In genomic region chr14:68147331-68147730, GRCh38 we compare ENCODE assay signal across 14 cellular contexts.
DNase-seq lines count a peak whose midpoint lies in the region; ATAC-seq, FAIRE-seq and TF ChIP-seq lines count a peak whose summit lies in the region.
"Had no signal": no experiment of that assay in that cellular context is flagged by ENCODE, and none has a peak within 500 bp of the region (broad histone marks: within the 10 kb centered on the region; RNA-seq: fewer than 3 reads in every experiment).

No MANE protein-coding gene starts in this region.

- no peak overlapping the region for H3K4me3 Mint-ChIP-seq in naive thymus-derived CD8-positive, alpha-beta T cell
- H3K4me3 Mint-ChIP-seq: B cell; central memory CD8-positive, alpha-beta T cell had no signal

- peaks cover 13 to 19% (median 17%) of the 10 kb centered on the region in 4 donors for H3K4me1 Mint-ChIP-seq in naive thymus-derived CD8-positive, alpha-beta T cell
- H3K4me1 Mint-ChIP-seq: B cell; central memory CD8-positive, alpha-beta T cell had no signal

- no peak for ATAC-seq in naive thymus-derived CD8-positive, alpha-beta T cell

- peaks cover 0 to 34% (median 31%) of the 10 kb centered on the region in 3 donors for H3K36me3 Mint-ChIP-seq in naive thymus-derived CD8-positive, alpha-beta T cell

- no peak overlapping the region for H3K9ac ChIP-seq in rectal smooth muscle tissue (ENCODE audit: low read length)

- DNase-seq in EH (ENCODE audit: low read depth) (peak; percentile 36), RCC 7860 (ENCODE audit: low spot score) (peak; percentile 57), fibroblast of mammary gland (ENCODE audit: low read depth) (peak; percentile 46), nucleus accumbens (lab: John Stamatoyannopoulos, UW) (no peak), NCI-H2029 (lab: John Stamatoyannopoulos, UW) (no peak), NCI-H526 (lab: John Stamatoyannopoulos, UW) (no peak)
- DNase-seq in naive thymus-derived CD8-positive, alpha-beta T cell = no peak
- DNase-seq: activated CD4-positive, alpha-beta T cell treated with anti-CD3 and anti-CD28 coated beads for 48 hours; activated effector memory CD4-positive, alpha-beta T cell treated with anti-CD3 and anti-CD28 coated beads, Interleukin-2, amount 50 U/mL, for 16 hours; Karpas-422 had no signal

- TF ChIP-seq CTCF in fibroblast of mammary gland (conservative IDR thresholded peaks at IDR 0.05; ENCODE audit: control insufficient read depth, insufficient read depth, low read depth, low read length) = no peak

- H3K4me3 ChIP-seq in fibroblast of mammary gland (ENCODE audit: control insufficient read depth, low read depth, low read length) (no peak overlapping the region), rectal smooth muscle tissue (ENCODE audit: low read length) (no peak overlapping the region)
- H3K4me3 ChIP-seq: lung had no signal

- H3K36me3 ChIP-seq in rectal smooth muscle tissue (ENCODE audit: control insufficient read depth, insufficient read depth, low read length) = no peaks in the 10 kb centered on the region

- H3K27me3 Mint-ChIP-seq in naive thymus-derived CD8-positive, alpha-beta T cell = no peaks in the 10 kb centered on the region
- H3K27me3 Mint-ChIP-seq: B cell; central memory CD8-positive, alpha-beta T cell had no signal

- peaks cover 0 to 38% (median 19%) of the 10 kb centered on the region in 9 donors for H3K9me3 Mint-ChIP-seq in naive thymus-derived CD8-positive, alpha-beta T cell
- H3K9me3 Mint-ChIP-seq: central memory CD8-positive, alpha-beta T cell had no signal

- no peaks in the 10 kb centered on the region for H3K27me3 ChIP-seq in rectal smooth muscle tissue (ENCODE audit: control insufficient read depth, insufficient read depth, low read length)

- FAIRE-seq in RCC 7860 (lab: Jason Lieb, UNC) = no peak

- H3K27ac ChIP-seq in rectal smooth muscle tissue (ENCODE audit: low read depth, low read length) = peak overlapping the region; percentile 86

- no peak overlapping the region for H3K27ac Mint-ChIP-seq in naive thymus-derived CD8-positive, alpha-beta T cell
- H3K27ac Mint-ChIP-seq: B cell had no signal

- peaks cover 40% of the 10 kb centered on the region for H3K4me1 ChIP-seq in rectal smooth muscle tissue (ENCODE audit: control insufficient read depth, insufficient read depth, low read length)

- POLR2A ChIA-PET in naive thymus-derived CD8-positive, alpha-beta T cell (lab: Charles Lee) = no interaction called here

Comparison
In these comparisons a context has a peak if more than half of its experiments do, and no peak if none do; other contexts are left out.
1. DNase-seq: peak in EH (single experiment), RCC 7860 (single experiment) and fibroblast of mammary gland (single experiment); none in nucleus accumbens (0 of 56), NCI-H2029 (single experiment), naive thymus-derived CD8-positive, alpha-beta T cell (0 of 10) and NCI-H526 (0 of 2).